ENCODE assay signal across 1 cellular context in genomic region chr22:28920757-28921584, GRCh38.
TF ChIP-seq lines count a peak whose summit lies in the region.

No MANE protein-coding gene starts in this region.

TF ChIP-seq in HepG2, 621 proteins besides CTCF, POLR2A, EP300 and RAD21 (continues in another document):
- TF ChIP-seq CHD4 (IDR thresholded peaks at IDR 0.05; ENCODE audit: borderline replicate concordance, low read length), result 0 out of 2 replicates have a peak, but pooled peaks have one; percentile 49
- peak; percentile 63; the same call in 1 of the 2 replicates for TF ChIP-seq NCOR1 (IDR thresholded peaks at IDR 0.05; ENCODE audit: borderline replicate concordance, low read length)
- no peak for TF ChIP-seq CEBPZ (IDR thresholded peaks at IDR 0.05; ENCODE audit: low read length)
- peak; percentile 91 for TF ChIP-seq SP5 (CRISPR knock-in tag; IDR thresholded peaks at IDR 0.05; ENCODE audit: borderline replicate concordance, low read depth)
- no peak for TF ChIP-seq ZUFSP (CRISPR knock-in tag; IDR thresholded peaks at IDR 0.05; ENCODE audit: borderline replicate concordance)
- no peak for TF ChIP-seq THYN1 (CRISPR knock-in tag; IDR thresholded peaks at IDR 0.05; ENCODE audit: borderline replicate concordance, low read depth)
- TF ChIP-seq NFIB (CRISPR knock-in tag; IDR thresholded peaks at IDR 0.05; ENCODE audit: borderline replicate concordance), result no peak
- TF ChIP-seq CBX5 (CRISPR knock-in tag; IDR thresholded peaks at IDR 0.05; ENCODE audit: borderline replicate concordance), result peak; percentile 59; the same call in 1 of the 2 replicates
- peak; percentile 91 for TF ChIP-seq CREM (IDR thresholded peaks at IDR 0.05)
- TF ChIP-seq CREM (CRISPR knock-in tag; IDR thresholded peaks at IDR 0.05), result no peak
- TF ChIP-seq ZNF512B (CRISPR knock-in tag; IDR thresholded peaks at IDR 0.05; ENCODE audit: borderline replicate concordance), result peak; percentile 95; the same call in 1 of the 2 replicates
- 0 out of 2 replicates have a peak, but pooled peaks have one; percentile 54 for TF ChIP-seq NFKBIZ (CRISPR knock-in tag; IDR thresholded peaks at IDR 0.05)
- TF ChIP-seq KLF13 (CRISPR knock-in tag; IDR thresholded peaks at IDR 0.05), result no peak
- TF ChIP-seq ZFY (CRISPR knock-in tag; IDR thresholded peaks at IDR 0.05), result peak; percentile 63
- no peak for TF ChIP-seq ZNF224 (CRISPR knock-in tag; IDR thresholded peaks at IDR 0.05)
- TF ChIP-seq HOXA7 (CRISPR knock-in tag; IDR thresholded peaks at IDR 0.05), result no peak
- TF ChIP-seq ZNF598 (CRISPR knock-in tag; IDR thresholded peaks at IDR 0.05; ENCODE audit: borderline replicate concordance), result peak; percentile 73; the same call in 1 of the 2 replicates
- peak; percentile 31; the same call in 1 of the 2 replicates for TF ChIP-seq ZBTB20 (CRISPR knock-in tag; IDR thresholded peaks at IDR 0.05; ENCODE audit: borderline replicate concordance, low read depth)
- TF ChIP-seq SNAI1 (CRISPR knock-in tag; IDR thresholded peaks at IDR 0.05; ENCODE audit: borderline replicate concordance), result peak; percentile 73; the same call in 1 of the 2 replicates
- TF ChIP-seq ZNF678 (CRISPR knock-in tag; IDR thresholded peaks at IDR 0.05), result no peak
- no peak for TF ChIP-seq ZNF782 (CRISPR knock-in tag; IDR thresholded peaks at IDR 0.05; ENCODE audit: borderline replicate concordance)
- no peak for TF ChIP-seq RFXANK (CRISPR knock-in tag; IDR thresholded peaks at IDR 0.05)
- TF ChIP-seq FOXP1 (IDR thresholded peaks at IDR 0.05), result no peak
- peak; percentile 68; the same call in 1 of the 2 replicates for TF ChIP-seq FOXP1 (CRISPR knock-in tag; IDR thresholded peaks at IDR 0.05)
- TF ChIP-seq ZBTB43 (CRISPR knock-in tag; conservative IDR thresholded peaks at IDR 0.05), result peak; percentile 75; the same call in 1 of the 2 replicates
- TF ChIP-seq ZSCAN29 (CRISPR knock-in tag; conservative IDR thresholded peaks at IDR 0.05), result no peak
- TF ChIP-seq ZNF891 (CRISPR knock-in tag; IDR thresholded peaks at IDR 0.05), result no peak
- TF ChIP-seq KDM4B (CRISPR knock-in tag; IDR thresholded peaks at IDR 0.05), result peak; percentile 48; the same call in 1 of the 2 replicates
- peak; percentile 94 for TF ChIP-seq MEIS2 (CRISPR knock-in tag; IDR thresholded peaks at IDR 0.05)
- TF ChIP-seq CC2D1A (CRISPR knock-in tag; IDR thresholded peaks at IDR 0.05), result no peak
- TF ChIP-seq HOMEZ (CRISPR knock-in tag; IDR thresholded peaks at IDR 0.05; ENCODE audit: low read depth), result peak; percentile 46; the same call in 1 of the 2 replicates
- TF ChIP-seq TOE1 (CRISPR knock-in tag; IDR thresholded peaks at IDR 0.05), result no peak
- TF ChIP-seq YY1 (IDR thresholded peaks at IDR 0.05; ENCODE audit: insufficient read depth, insufficient replicate concordance, low read depth, low read length), result peak; percentile 50
- no peak for TF ChIP-seq ZNF670 (CRISPR knock-in tag; IDR thresholded peaks at IDR 0.05; ENCODE audit: borderline replicate concordance)
- peak; percentile 82 for TF ChIP-seq SNAPC2 (CRISPR knock-in tag; IDR thresholded peaks at IDR 0.05)
- no peak for TF ChIP-seq FOXM1 (CRISPR knock-in tag; IDR thresholded peaks at IDR 0.05)
- no peak for TF ChIP-seq BCLAF1 (IDR thresholded peaks at IDR 0.05)
- TF ChIP-seq ZNF547 (CRISPR knock-in tag; IDR thresholded peaks at IDR 0.05), result no peak
- TF ChIP-seq ZNF576 (CRISPR knock-in tag; IDR thresholded peaks at IDR 0.05), result no peak
- TF ChIP-seq PRMT3 (CRISPR knock-in tag; IDR thresholded peaks at IDR 0.05; ENCODE audit: borderline replicate concordance, low read depth), result no peak
- TF ChIP-seq ZNF207 (IDR thresholded peaks at IDR 0.05; ENCODE audit: borderline replicate concordance), result no peak
- peak; percentile 48; the same call in 1 of the 2 replicates for TF ChIP-seq TMF1 (CRISPR knock-in tag; IDR thresholded peaks at IDR 0.05; ENCODE audit: low read depth)
- peak; percentile 93 for TF ChIP-seq SAP130 (CRISPR knock-in tag; IDR thresholded peaks at IDR 0.05; ENCODE audit: low read depth)
- peak; percentile 43; the same call in 1 of the 2 replicates for TF ChIP-seq ZNF788 (CRISPR knock-in tag; IDR thresholded peaks at IDR 0.05; ENCODE audit: borderline replicate concordance)
- TF ChIP-seq ZNF597 (CRISPR knock-in tag; IDR thresholded peaks at IDR 0.05), result no peak
- TF ChIP-seq RELA (CRISPR knock-in tag; IDR thresholded peaks at IDR 0.05), result no peak
- TF ChIP-seq RXRA (CRISPR knock-in tag; IDR thresholded peaks at IDR 0.05), result peak; percentile 55; the same call in 1 of the 2 replicates
- TF ChIP-seq TFDP2 (CRISPR knock-in tag; IDR thresholded peaks at IDR 0.05), result peak; percentile 82
- TF ChIP-seq KLF16 (CRISPR knock-in tag; IDR thresholded peaks at IDR 0.05), result peak in 1 of 2 experiments; percentile 87; a peak in 2 of 4 replicates
- TF ChIP-seq ASH2L (IDR thresholded peaks at IDR 0.05; ENCODE audit: insufficient read length, low read depth, low read length), result peak; percentile 73
- TF ChIP-seq SCMH1 (CRISPR knock-in tag; IDR thresholded peaks at IDR 0.05; ENCODE audit: borderline replicate concordance), result no peak
